Comparison of ENCODE assay signal across 8 cellular contexts in the genomic region with DNA sequence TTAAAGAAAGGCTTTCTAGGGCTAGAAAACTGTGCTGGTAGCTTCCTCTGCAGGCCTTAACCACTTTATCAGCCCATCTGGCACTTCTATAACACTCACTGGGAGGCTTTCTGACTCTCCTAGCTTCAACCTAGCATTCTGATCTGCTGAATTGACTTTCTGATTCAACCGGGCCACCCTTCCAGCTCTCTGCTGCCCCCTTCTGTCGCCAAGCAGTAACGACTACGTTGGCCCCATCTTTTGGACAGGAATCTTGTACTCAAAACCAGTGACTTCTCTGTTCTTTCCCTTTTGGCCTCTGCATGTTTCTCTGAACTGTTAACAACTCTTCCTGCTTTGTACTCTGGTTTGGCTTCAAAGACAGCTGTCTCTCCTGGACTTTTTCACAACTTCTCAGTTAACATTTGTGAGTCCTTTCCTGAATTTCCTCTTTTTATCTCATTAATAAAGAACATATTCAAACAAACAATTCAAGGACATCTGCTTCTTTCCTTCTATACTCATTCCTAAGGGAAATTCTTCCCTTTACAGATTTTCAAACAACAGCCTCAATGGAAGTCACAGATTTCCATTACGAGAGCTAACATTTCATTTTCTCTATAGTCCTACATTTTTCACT. TPM values are rescaled to one million over a fixed set of nuclear protein-coding genes. Genes with fewer than 3 reads are reported as not detected.
A peak's percentile ranks its signal among the peaks of the same experiment; 100 is the strongest.
DNase-seq lines count a peak whose midpoint lies in the region; ATAC-seq, FAIRE-seq and TF ChIP-seq lines count a peak whose summit lies in the region.

No MANE protein-coding gene starts in this region.

- H3K36me3 Mint-ChIP-seq in CD8-positive, alpha-beta memory T cell = no peaks in the 10 kb centered on the region

- no peaks in the 10 kb centered on the region for H3K9me3 Mint-ChIP-seq in CD8-positive, alpha-beta memory T cell

- peak; percentile 89 for TF ChIP-seq CTCF in mucosa of descending colon (IDR thresholded peaks at IDR 0.05)

- peak; percentile 26 for FAIRE-seq in endometrium (lab: Jason Lieb, UNC)

- H3K4me1 ChIP-seq in CD8-positive, alpha-beta memory T cell (ENCODE audit: insufficient read depth, low read length) = no peaks in the 10 kb centered on the region
- H3K4me1 ChIP-seq in mucosa of descending colon (ENCODE audit: low read depth) = no peaks in the 10 kb centered on the region

- H3K36me3 ChIP-seq in CD8-positive, alpha-beta memory T cell (ENCODE audit: insufficient read depth, low read length) = no peaks in the 10 kb centered on the region
- no peaks in the 10 kb centered on the region for H3K36me3 ChIP-seq in mucosa of descending colon (ENCODE audit: low read depth)

- CTCF ChIA-PET in CD8-positive, alpha-beta memory T cell (lab: Charles Lee) = interaction anchor here (0.7 to 2.6 kb wide), 7 partner anchors 10 to 149 kb away, joined by 3 to 12 read pairs (median 5); no protein-coding TSS in a partner anchor

- peaks cover 1 to 21% of the 10 kb centered on the region in 2 donors for H3K27me3 Mint-ChIP-seq in CD8-positive, alpha-beta memory T cell

- intact Hi-C loops in mucosa of descending colon (cut with DNase I, micrococcal nuclease) = loop anchor here in 1 of 2 donors (5.0 kb wide), 1 partner anchor 57 kb away; no protein-coding TSS in a partner anchor

- POLR2A ChIA-PET in CD8-positive, alpha-beta memory T cell (lab: Charles Lee) = no interaction called here

- no peaks in the 10 kb centered on the region for H3K9me3 ChIP-seq in CD8-positive, alpha-beta memory T cell (ENCODE audit: low read length)
- H3K9me3 ChIP-seq in mucosa of descending colon = no peaks in the 10 kb centered on the region

- H3K27ac Mint-ChIP-seq in CD8-positive, alpha-beta memory T cell = no peak overlapping the region

- no peak overlapping the region for H3K4me3 Mint-ChIP-seq in CD8-positive, alpha-beta memory T cell

- no peaks in the 10 kb centered on the region for H3K4me1 Mint-ChIP-seq in CD8-positive, alpha-beta memory T cell

- H3K27ac ChIP-seq in CD8-positive, alpha-beta memory T cell (ENCODE audit: low read depth, low read length) = no peak overlapping the region

- no peak overlapping the region for H3K4me3 ChIP-seq in CD8-positive, alpha-beta memory T cell (ENCODE audit: low read length)
- H3K4me3 ChIP-seq in mucosa of descending colon = no peak overlapping the region

- peak; percentile 33 to 63 (median 48) for DNase-seq in CD8-positive, alpha-beta memory T cell
- DNase-seq in NCI-H82 (lab: John Stamatoyannopoulos, UW) (peak; percentile 89), mucosa of descending colon (peak in 2 of 3 donors; percentile 64 to 79)
- DNase-seq in activated CD8-positive, alpha-beta memory T cell treated with anti-CD3 and anti-CD28 coated beads for 1 hour (ENCODE audit: extremely low read depth in 1 of 2, low read depth in 1 of 2) = peak; percentile 1 to 47
- peak; percentile 31 for DNase-seq in stimulated activated CD8-positive, alpha-beta memory T cell treated with anti-CD3 and anti-CD28 coated beads, Interleukin-7, amount 100 ng/mL, for 24 hours (ENCODE audit: low read depth)

- no peaks in the 10 kb centered on the region for H3K27me3 ChIP-seq in CD8-positive, alpha-beta memory T cell (ENCODE audit: insufficient read depth, low read length, poor library complexity, severe bottlenecking)

- ATAC-seq in GM19324 (IDR thresholded peaks at IDR 0.05; ENCODE audit: low FRiP score, unreplicated experiment) = peak; percentile 80
- ATAC-seq in HG03439 (IDR thresholded peaks at IDR 0.05; ENCODE audit: unreplicated experiment) = peak; percentile 74
- ATAC-seq in mucosa of descending colon = peak; percentile 95

RNA-seq across cellular contexts. Expression of a gene that starts 43.9 kb away (rescaled TPM):
- total RNA-seq in CD8-positive, alpha-beta memory T cell = 1 to 10 TPM; 5.7 to 5.8 TPM
- 3.0 TPM for polyA plus RNA-seq in CD8-positive, alpha-beta memory T cell
- total RNA-seq in mucosa of descending colon = 10 to 100 TPM; 42.1 to 63.3 (median 56.3) TPM

Comparison
In these comparisons a context has a peak if more than half of its experiments do, and no peak if none do; other contexts are left out.
1. DNase-seq: peak in every context shown above with its lines; median percentile 89 in NCI-H82; 72 in mucosa of descending colon; 48 in CD8-positive, alpha-beta memory T cell; 31 in stimulated activated CD8-positive, alpha-beta memory T cell treated with anti-CD3 and anti-CD28 coated beads, Interleukin-7, amount 100 ng/mL, for 24 hours; 24 in activated CD8-positive, alpha-beta memory T cell treated with anti-CD3 and anti-CD28 coated beads for 1 hour.
2. RNA of a gene that starts 43.9 kb away (total RNA-seq): 42.1 to 63.3 TPM in mucosa of descending colon; 5.7 to 5.8 TPM in CD8-positive, alpha-beta memory T cell; every median in the first group is over 4 times any median in the second.
3. Peak in every context shown above with its lines, with median percentiles within 50 percentile points of each other: ATAC-seq.